ENCODE assay signal across 1 cellular context in the genomic region with DNA sequence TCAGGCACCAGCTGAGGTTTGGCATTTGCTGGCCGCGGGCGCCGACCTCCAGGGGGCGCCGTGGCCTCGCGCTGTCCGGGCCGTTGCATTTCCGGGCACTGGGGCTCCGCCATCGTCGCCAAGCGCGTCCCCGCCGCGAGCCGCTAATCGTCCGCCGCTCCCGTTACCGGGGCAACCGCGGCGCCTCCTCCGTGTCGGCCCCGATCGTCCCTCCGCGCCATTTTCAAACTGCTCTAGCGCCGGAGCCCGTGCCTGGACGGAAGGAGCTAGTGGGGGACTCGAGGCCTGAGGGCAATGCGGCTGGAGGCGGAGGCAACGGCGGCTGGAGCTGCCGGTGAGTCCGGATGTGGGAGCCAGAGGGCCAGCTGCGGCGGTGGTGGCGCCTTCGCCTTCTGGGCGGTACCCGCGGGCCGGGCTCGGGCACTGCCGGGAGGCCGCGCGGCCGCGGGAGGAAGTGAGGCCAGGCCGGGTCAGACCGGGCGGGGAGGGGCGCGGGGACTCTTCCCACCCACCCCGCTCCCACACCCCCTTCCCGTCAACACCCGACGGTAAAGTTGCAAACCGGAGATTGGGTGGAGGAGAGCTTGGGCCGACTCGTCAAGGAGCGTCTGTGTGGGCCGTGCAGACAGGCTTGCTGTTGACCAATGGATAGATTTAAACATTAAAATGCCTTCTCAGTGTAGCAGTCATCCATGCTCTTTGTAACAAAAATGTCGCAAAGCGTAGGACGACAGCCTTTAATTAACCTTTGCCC.
A peak's percentile ranks its signal among the peaks of the same experiment; 100 is the strongest.
TF ChIP-seq lines count a peak whose summit lies in the region.

A gene with protein sequence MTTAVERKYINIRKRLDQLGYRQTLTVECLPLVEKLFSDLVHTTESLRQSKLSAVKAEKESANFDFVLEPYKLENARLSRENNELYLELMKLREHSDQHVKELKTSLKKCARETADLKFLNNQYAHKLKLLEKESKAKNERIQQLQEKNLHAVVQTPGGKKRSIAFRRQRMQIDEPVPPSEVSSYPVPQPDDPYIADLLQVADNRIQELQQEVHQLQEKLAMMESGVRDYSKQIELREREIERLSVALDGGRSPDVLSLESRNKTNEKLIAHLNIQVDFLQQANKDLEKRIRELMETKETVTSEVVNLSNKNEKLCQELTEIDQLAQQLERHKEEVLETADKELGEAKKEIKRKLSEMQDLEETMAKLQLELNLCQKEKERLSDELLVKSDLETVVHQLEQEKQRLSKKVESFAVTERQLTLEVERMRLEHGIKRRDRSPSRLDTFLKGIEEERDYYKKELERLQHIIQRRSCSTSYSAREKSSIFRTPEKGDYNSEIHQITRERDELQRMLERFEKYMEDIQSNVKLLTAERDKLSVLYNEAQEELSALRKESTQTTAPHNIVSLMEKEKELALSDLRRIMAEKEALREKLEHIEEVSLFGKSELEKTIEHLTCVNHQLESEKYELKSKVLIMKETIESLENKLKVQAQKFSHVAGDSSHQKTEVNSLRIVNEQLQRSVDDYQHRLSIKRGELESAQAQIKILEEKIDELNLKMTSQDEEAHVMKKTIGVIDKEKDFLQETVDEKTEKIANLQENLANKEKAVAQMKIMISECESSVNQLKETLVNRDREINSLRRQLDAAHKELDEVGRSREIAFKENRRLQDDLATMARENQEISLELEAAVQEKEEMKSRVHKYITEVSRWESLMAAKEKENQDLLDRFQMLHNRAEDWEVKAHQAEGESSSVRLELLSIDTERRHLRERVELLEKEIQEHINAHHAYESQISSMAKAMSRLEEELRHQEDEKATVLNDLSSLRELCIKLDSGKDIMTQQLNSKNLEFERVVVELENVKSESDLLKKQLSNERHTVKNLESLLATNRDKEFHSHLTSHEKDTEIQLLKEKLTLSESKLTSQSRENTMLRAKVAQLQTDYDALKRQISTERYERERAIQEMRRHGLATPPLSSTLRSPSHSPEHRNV (plus strand): TSS at position 220 of the 754 bp plus-strand sequence. CDS start 3,186 bp downstream, outside the sequence.

TF ChIP-seq in HepG2, 621 proteins besides CTCF, POLR2A, EP300 and RAD21 (continued from another document and continues in another):
- peak; percentile 87; the same call in 1 of the 2 replicates for TF ChIP-seq ZNF253 (CRISPR knock-in tag; IDR thresholded peaks at IDR 0.05; ENCODE audit: borderline replicate concordance)
- no peak for TF ChIP-seq HOXA7 (CRISPR knock-in tag; IDR thresholded peaks at IDR 0.05)
- no peak; the same call in 1 of the 2 replicates for TF ChIP-seq ZNF670 (CRISPR knock-in tag; IDR thresholded peaks at IDR 0.05; ENCODE audit: borderline replicate concordance)
- TF ChIP-seq, protein P1, sequence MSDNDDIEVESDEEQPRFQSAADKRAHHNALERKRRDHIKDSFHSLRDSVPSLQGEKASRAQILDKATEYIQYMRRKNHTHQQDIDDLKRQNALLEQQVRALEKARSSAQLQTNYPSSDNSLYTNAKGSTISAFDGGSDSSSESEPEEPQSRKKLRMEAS (IDR thresholded peaks at IDR 0.05), result peak; percentile 94
- no peak for TF ChIP-seq JARID2 (CRISPR knock-in tag; IDR thresholded peaks at IDR 0.05; ENCODE audit: insufficient replicate concordance)
- no peak for TF ChIP-seq ZNF570 (CRISPR knock-in tag; IDR thresholded peaks at IDR 0.05; ENCODE audit: borderline replicate concordance)
- TF ChIP-seq ZNF607 (CRISPR knock-in tag; IDR thresholded peaks at IDR 0.05; ENCODE audit: borderline replicate concordance), result peak; percentile 64; the same call in 1 of the 2 replicates
- no peak for TF ChIP-seq ZNF234 (CRISPR knock-in tag; conservative IDR thresholded peaks at IDR 0.05)
- peak; percentile 56; the same call in 1 of the 2 replicates for TF ChIP-seq MTA1 (CRISPR knock-in tag; IDR thresholded peaks at IDR 0.05; ENCODE audit: borderline replicate concordance)
- TF ChIP-seq, protein P2, sequence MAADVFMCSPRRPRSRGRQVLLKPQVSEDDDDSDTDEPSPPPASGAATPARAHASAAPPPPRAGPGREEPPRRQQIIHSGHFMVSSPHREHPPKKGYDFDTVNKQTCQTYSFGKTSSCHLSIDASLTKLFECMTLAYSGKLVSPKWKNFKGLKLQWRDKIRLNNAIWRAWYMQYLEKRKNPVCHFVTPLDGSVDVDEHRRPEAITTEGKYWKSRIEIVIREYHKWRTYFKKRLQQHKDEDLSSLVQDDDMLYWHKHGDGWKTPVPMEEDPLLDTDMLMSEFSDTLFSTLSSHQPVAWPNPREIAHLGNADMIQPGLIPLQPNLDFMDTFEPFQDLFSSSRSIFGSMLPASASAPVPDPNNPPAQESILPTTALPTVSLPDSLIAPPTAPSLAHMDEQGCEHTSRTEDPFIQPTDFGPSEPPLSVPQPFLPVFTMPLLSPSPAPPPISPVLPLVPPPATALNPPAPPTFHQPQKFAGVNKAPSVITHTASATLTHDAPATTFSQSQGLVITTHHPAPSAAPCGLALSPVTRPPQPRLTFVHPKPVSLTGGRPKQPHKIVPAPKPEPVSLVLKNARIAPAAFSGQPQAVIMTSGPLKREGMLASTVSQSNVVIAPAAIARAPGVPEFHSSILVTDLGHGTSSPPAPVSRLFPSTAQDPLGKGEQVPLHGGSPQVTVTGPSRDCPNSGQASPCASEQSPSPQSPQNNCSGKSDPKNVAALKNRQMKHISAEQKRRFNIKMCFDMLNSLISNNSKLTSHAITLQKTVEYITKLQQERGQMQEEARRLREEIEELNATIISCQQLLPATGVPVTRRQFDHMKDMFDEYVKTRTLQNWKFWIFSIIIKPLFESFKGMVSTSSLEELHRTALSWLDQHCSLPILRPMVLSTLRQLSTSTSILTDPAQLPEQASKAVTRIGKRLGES (CRISPR knock-in tag; IDR thresholded peaks at IDR 0.05; ENCODE audit: borderline replicate concordance), result peak; percentile 55; the same call in 1 of the 2 replicates
- TF ChIP-seq ZNF326 (CRISPR knock-in tag; IDR thresholded peaks at IDR 0.05; ENCODE audit: borderline replicate concordance), result no peak
- TF ChIP-seq KLF6 (CRISPR knock-in tag; IDR thresholded peaks at IDR 0.05), result no peak
- peak; percentile 91 for TF ChIP-seq HOXA5 (CRISPR knock-in tag; IDR thresholded peaks at IDR 0.05)
- peak; percentile 23; the same call in 1 of the 2 replicates for TF ChIP-seq SMC3 (IDR thresholded peaks at IDR 0.05; ENCODE audit: low read length)
- peak; percentile 77 for TF ChIP-seq ETV5 (CRISPR knock-in tag; IDR thresholded peaks at IDR 0.05; ENCODE audit: borderline replicate concordance)
- TF ChIP-seq RFX1 (IDR thresholded peaks at IDR 0.05), result peak; percentile 93
- TF ChIP-seq KDM6A (CRISPR knock-in tag; IDR thresholded peaks at IDR 0.05; ENCODE audit: low read depth), result no peak
- no peak for TF ChIP-seq SMAD9 (CRISPR knock-in tag; IDR thresholded peaks at IDR 0.05)
- TF ChIP-seq, protein P3, sequence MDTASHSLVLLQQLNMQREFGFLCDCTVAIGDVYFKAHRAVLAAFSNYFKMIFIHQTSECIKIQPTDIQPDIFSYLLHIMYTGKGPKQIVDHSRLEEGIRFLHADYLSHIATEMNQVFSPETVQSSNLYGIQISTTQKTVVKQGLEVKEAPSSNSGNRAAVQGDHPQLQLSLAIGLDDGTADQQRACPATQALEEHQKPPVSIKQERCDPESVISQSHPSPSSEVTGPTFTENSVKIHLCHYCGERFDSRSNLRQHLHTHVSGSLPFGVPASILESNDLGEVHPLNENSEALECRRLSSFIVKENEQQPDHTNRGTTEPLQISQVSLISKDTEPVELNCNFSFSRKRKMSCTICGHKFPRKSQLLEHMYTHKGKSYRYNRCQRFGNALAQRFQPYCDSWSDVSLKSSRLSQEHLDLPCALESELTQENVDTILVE (CRISPR knock-in tag; IDR thresholded peaks at IDR 0.05), result peak; percentile 66
- TF ChIP-seq ZNF530 (CRISPR knock-in tag; IDR thresholded peaks at IDR 0.05; ENCODE audit: low read depth), result no peak
- TF ChIP-seq, protein P4, sequence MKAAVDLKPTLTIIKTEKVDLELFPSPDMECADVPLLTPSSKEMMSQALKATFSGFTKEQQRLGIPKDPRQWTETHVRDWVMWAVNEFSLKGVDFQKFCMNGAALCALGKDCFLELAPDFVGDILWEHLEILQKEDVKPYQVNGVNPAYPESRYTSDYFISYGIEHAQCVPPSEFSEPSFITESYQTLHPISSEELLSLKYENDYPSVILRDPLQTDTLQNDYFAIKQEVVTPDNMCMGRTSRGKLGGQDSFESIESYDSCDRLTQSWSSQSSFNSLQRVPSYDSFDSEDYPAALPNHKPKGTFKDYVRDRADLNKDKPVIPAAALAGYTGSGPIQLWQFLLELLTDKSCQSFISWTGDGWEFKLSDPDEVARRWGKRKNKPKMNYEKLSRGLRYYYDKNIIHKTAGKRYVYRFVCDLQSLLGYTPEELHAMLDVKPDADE (CRISPR knock-in tag; IDR thresholded peaks at IDR 0.05), result no peak
- no peak for TF ChIP-seq ZNF343 (CRISPR knock-in tag; IDR thresholded peaks at IDR 0.05)
- no peak; the same call in 1 of the 2 replicates for TF ChIP-seq FOSL2 (CRISPR knock-in tag; IDR thresholded peaks at IDR 0.05)
- TF ChIP-seq, protein P5, sequence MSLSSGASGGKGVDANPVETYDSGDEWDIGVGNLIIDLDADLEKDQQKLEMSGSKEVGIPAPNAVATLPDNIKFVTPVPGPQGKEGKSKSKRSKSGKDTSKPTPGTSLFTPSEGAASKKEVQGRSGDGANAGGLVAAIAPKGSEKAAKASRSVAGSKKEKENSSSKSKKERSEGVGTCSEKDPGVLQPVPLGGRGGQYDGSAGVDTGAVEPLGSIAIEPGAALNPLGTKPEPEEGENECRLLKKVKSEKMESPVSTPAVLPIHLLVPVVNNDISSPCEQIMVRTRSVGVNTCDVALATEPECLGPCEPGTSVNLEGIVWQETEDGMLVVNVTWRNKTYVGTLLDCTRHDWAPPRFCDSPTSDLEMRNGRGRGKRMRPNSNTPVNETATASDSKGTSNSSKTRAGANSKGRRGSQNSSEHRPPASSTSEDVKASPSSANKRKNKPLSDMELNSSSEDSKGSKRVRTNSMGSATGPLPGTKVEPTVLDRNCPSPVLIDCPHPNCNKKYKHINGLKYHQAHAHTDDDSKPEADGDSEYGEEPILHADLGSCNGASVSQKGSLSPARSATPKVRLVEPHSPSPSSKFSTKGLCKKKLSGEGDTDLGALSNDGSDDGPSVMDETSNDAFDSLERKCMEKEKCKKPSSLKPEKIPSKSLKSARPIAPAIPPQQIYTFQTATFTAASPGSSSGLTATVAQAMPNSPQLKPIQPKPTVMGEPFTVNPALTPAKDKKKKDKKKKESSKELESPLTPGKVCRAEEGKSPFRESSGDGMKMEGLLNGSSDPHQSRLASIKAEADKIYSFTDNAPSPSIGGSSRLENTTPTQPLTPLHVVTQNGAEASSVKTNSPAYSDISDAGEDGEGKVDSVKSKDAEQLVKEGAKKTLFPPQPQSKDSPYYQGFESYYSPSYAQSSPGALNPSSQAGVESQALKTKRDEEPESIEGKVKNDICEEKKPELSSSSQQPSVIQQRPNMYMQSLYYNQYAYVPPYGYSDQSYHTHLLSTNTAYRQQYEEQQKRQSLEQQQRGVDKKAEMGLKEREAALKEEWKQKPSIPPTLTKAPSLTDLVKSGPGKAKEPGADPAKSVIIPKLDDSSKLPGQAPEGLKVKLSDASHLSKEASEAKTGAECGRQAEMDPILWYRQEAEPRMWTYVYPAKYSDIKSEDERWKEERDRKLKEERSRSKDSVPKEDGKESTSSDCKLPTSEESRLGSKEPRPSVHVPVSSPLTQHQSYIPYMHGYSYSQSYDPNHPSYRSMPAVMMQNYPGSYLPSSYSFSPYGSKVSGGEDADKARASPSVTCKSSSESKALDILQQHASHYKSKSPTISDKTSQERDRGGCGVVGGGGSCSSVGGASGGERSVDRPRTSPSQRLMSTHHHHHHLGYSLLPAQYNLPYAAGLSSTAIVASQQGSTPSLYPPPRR (CRISPR knock-in tag; IDR thresholded peaks at IDR 0.05; ENCODE audit: borderline replicate concordance), result no peak
- peak; percentile 95 for TF ChIP-seq POGZ (CRISPR knock-in tag; IDR thresholded peaks at IDR 0.05)
- TF ChIP-seq RFX3 (CRISPR knock-in tag; IDR thresholded peaks at IDR 0.05), result peak; percentile 88
- TF ChIP-seq, protein P6, sequence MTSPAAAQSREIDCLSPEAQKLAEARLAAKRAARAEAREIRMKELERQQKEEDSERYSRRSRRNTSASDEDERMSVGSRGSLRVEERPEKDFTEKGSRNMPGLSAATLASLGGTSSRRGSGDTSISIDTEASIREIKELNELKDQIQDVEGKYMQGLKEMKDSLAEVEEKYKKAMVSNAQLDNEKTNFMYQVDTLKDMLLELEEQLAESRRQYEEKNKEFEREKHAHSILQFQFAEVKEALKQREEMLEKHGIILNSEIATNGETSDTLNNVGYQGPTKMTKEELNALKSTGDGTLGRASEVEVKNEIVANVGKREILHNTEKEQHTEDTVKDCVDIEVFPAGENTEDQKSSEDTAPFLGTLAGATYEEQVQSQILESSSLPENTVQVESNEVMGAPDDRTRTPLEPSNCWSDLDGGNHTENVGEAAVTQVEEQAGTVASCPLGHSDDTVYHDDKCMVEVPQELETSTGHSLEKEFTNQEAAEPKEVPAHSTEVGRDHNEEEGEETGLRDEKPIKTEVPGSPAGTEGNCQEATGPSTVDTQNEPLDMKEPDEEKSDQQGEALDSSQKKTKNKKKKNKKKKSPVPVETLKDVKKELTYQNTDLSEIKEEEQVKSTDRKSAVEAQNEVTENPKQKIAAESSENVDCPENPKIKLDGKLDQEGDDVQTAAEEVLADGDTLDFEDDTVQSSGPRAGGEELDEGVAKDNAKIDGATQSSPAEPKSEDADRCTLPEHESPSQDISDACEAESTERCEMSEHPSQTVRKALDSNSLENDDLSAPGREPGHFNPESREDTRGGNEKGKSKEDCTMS (CRISPR knock-in tag; conservative IDR thresholded peaks at IDR 0.05), result 0 out of 2 replicates have a peak, but pooled peaks have one; percentile 29
- no peak for TF ChIP-seq DNMT3B (CRISPR knock-in tag; conservative IDR thresholded peaks at IDR 0.05)
- TF ChIP-seq SIN3A (IDR thresholded peaks at IDR 0.05; ENCODE audit: borderline replicate concordance, low read depth, low read length), result peak; percentile 97; the same call in 1 of the 2 replicates
- TF ChIP-seq, protein P7, sequence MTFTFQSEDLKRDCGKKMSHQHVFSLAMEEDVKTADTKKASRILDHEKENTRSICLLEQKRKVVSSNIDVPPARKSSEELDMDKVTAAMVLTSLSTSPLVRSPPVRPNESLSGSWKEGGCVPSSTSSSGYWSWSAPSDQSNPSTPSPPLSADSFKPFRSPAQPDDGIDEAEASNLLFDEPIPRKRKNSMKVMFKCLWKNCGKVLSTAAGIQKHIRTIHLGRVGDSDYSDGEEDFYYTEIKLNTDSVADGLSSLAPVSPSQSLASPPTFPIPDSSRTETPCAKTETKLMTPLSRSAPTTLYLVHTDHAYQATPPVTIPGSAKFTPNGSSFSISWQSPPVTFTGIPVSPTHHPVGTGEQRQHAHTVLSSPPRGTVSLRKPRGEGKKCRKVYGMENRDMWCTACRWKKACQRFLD (CRISPR knock-in tag; IDR thresholded peaks at IDR 0.05; ENCODE audit: borderline replicate concordance), result peak; percentile 94; the same call in 1 of the 2 replicates
- TF ChIP-seq, protein P8, sequence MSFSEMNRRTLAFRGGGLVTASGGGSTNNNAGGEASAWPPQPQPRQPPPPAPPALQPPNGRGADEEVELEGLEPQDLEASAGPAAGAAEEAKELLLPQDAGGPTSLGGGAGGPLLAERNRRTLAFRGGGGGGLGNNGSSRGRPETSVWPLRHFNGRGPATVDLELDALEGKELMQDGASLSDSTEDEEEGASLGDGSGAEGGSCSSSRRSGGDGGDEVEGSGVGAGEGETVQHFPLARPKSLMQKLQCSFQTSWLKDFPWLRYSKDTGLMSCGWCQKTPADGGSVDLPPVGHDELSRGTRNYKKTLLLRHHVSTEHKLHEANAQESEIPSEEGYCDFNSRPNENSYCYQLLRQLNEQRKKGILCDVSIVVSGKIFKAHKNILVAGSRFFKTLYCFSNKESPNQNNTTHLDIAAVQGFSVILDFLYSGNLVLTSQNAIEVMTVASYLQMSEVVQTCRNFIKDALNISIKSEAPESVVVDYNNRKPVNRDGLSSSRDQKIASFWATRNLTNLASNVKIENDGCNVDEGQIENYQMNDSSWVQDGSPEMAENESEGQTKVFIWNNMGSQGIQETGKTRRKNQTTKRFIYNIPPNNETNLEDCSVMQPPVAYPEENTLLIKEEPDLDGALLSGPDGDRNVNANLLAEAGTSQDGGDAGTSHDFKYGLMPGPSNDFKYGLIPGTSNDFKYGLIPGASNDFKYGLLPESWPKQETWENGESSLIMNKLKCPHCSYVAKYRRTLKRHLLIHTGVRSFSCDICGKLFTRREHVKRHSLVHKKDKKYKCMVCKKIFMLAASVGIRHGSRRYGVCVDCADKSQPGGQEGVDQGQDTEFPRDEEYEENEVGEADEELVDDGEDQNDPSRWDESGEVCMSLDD (CRISPR knock-in tag; IDR thresholded peaks at IDR 0.05; ENCODE audit: borderline replicate concordance), result no peak
